ENCODE assay signal across 36 cellular contexts in the genomic region with DNA sequence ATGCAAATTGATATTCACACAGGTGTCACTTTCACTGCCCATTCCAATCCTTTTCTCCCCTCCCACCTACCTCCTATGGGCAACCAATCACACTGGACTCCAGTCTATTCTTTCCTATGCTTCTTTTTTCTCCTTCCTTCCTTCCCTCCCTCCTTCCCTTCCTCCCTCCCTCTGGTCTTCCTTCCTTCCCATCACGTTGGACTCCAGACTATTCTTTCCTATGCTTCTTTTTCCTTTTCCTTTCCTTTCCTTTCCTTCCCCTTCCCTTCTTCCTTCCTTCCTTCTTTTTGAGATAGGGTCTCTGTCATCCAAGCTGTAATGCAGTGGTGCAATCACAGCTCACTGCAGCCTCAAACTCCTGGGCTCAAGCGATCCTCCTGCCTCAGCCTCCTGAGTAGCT.
"Had no signal": no experiment of that assay in that cellular context is flagged by ENCODE, and none has a peak within 500 bp of the region (broad histone marks: within the 10 kb centered on the region; RNA-seq: fewer than 3 reads in every experiment).

No MANE protein-coding gene starts in this region.

- DNase-seq: Karpas-422, Kasumi-1, MG63, MM.1S, MV-4-11, NCI-H1048, NCI-H1092, NCI-H1092 treated with DMSO at 0.1 percent for 48 hours, NCI-H1105, NCI-H1105 treated with DMSO at 0.1 percent for 48 hours, NCI-H1417, NCI-H1417 treated with DMSO at 0.1 percent for 48 hours, NCI-H1436, NCI-H1436 treated with DMSO at 0.1 percent for 48 hours, NCI-H146, NCI-H1694, NCI-H1694 treated with DMSO at 0.1 percent for 48 hours, NCI-H187, NCI-H187 treated with DMSO at 0.1 percent for 48 hours, NCI-H1930, NCI-H2029, NCI-H2029 treated with DMSO at 0.1 percent for 48 hours, NCI-H2081, NCI-H2081 treated with DMSO at 0.1 percent for 48 hours, NCI-H2107, NCI-H2171, NCI-H2171 treated with DMSO at 0.1 percent for 48 hours, NCI-H2227 treated with DMSO at 0.1 percent for 48 hours, NCI-H226, NCI-H345, NCI-H446, NCI-H446 treated with DMSO at 0.1 percent for 48 hours, NCI-H510A, NCI-H510A treated with DMSO at 0.1 percent for 48 hours, NCI-H524, NCI-H524 treated with DMSO at 0.1 percent for 48 hours had no signal

- H3K4me3 ChIP-seq: MG63 had no signal

- H3K36me3 ChIP-seq: MG63 had no signal

- H3K27me3 ChIP-seq: MG63 had no signal
